In genomic region chr3:28268989-28269388, GRCh38 we compare ENCODE assay signal across 15 cellular contexts.
DNase-seq lines count a peak whose midpoint lies in the region; ATAC-seq and TF ChIP-seq lines count a peak whose summit lies in the region.
"Had no signal": no experiment of that assay in that cellular context is flagged by ENCODE, and none has a peak within 500 bp of the region (broad histone marks: within the 10 kb centered on the region; RNA-seq: fewer than 3 reads in every experiment).

No MANE protein-coding gene starts in this region.

- peaks cover 32% of the 10 kb centered on the region for H3K36me3 ChIP-seq in RWPE2 (ENCODE audit: low read depth)
- H3K36me3 ChIP-seq: WERI-Rb-1 had no signal

- ATAC-seq in GM18868 (IDR thresholded peaks at IDR 0.05; ENCODE audit: unreplicated experiment) (peak; percentile 65), RWPE2 (ENCODE audit: low read depth) (no peak), HG02623 (IDR thresholded peaks at IDR 0.05; ENCODE audit: unreplicated experiment) (no peak)

- no peaks in the 10 kb centered on the region for H3K27me3 ChIP-seq in RWPE2 (ENCODE audit: insufficient read depth, poor library complexity, severe bottlenecking)

- H3K9me3 ChIP-seq in RWPE2 (ENCODE audit: severe bottlenecking) = peaks cover 8% of the 10 kb centered on the region

- no peaks in the 10 kb centered on the region for H3K4me1 ChIP-seq in RWPE2 (ENCODE audit: insufficient read depth, poor library complexity, severe bottlenecking)

- H3K4me3 ChIP-seq in RWPE2 (ENCODE audit: severe bottlenecking) (no peak overlapping the region), fibroblast of pulmonary artery (replicated peaks; ENCODE audit: low read depth, low read length) (no peak overlapping the region)
- H3K4me3 ChIP-seq: lung, skin epidermis had no signal

- no peak overlapping the region for H3K27ac ChIP-seq in C4-2B
- H3K27ac ChIP-seq in RWPE2 (ENCODE audit: poor library complexity, severe bottlenecking) = no peak overlapping the region
- H3K27ac ChIP-seq: skin epidermis, WERI-Rb-1 had no signal

- DNase-seq in RWPE2 (ENCODE audit: low spot score) (no peak), fibroblast of pulmonary artery (ENCODE audit: low read depth) (no peak), nucleus accumbens (lab: John Stamatoyannopoulos, UW) (no peak), T-helper 1 cell (no peak), T-helper 9 cell (no peak)
- DNase-seq: activated naive CD4-positive, alpha-beta T cell treated with Interleukin-2 at 50 U/mL for 16 hours; erythroblast; NCI-H146; NCI-H524 treated with DMSO at 0.1 percent for 48 hours; WERI-Rb-1 had no signal

- TF ChIP-seq CTCF in C4-2B (conservative IDR thresholded peaks at IDR 0.05) (peak; percentile 30), RWPE2 (IDR thresholded peaks at IDR 0.05; ENCODE audit: poor library complexity, severe bottlenecking) (peak; percentile 35), fibroblast of pulmonary artery (IDR thresholded peaks at IDR 0.05; ENCODE audit: low read length, missing control alignments) (peak; percentile 29)
